In genomic region chr17:78257810-78258322, GRCh38 we compare ENCODE assay signal across 10 cellular contexts. TPM values are rescaled to one million over a fixed set of nuclear protein-coding genes. Genes with fewer than 3 reads are reported as not detected.
A peak's percentile ranks its signal among the peaks of the same experiment; 100 is the strongest.
DNase-seq lines count a peak whose midpoint lies in the region; ATAC-seq, FAIRE-seq and TF ChIP-seq lines count a peak whose summit lies in the region.
"Had no signal": no experiment of that assay in that cellular context is flagged by ENCODE, and none has a peak within 500 bp of the region (broad histone marks: within the 10 kb centered on the region; RNA-seq: fewer than 3 reads in every experiment).

No MANE protein-coding gene starts in this region.

- H3K4me3 Mint-ChIP-seq in stimulated activated naive CD8-positive, alpha-beta T cell treated with anti-CD3 and anti-CD28 coated beads, Interleukin-15, amount 100 ng/mL, for 72 hours: peak overlapping the region; percentile 60 to 88

- peak overlapping the region; percentile 22 to 93 for H3K27ac Mint-ChIP-seq in stimulated activated naive CD8-positive, alpha-beta T cell treated with anti-CD3 and anti-CD28 coated beads, Interleukin-15, amount 100 ng/mL, for 72 hours

- H3K9me3 ChIP-seq in kidney (ENCODE audit: control insufficient read depth in 1 of 2, low read length in 2 of 2) (no peaks in the 10 kb centered on the region), upper lobe of right lung (no peaks in the 10 kb centered on the region)

- no peak overlapping the region for H3K9ac ChIP-seq in kidney (ENCODE audit: low read length in 2 of 2)

- no peaks in the 10 kb centered on the region for H3K27me3 Mint-ChIP-seq in stimulated activated naive CD8-positive, alpha-beta T cell treated with anti-CD3 and anti-CD28 coated beads, Interleukin-15, amount 100 ng/mL, for 72 hours

- DNase-seq in stimulated activated naive CD8-positive, alpha-beta T cell treated with anti-CD3 and anti-CD28 coated beads, Interleukin-15, amount 100 ng/mL, for 72 hours: no peak
- DNase-seq in stimulated activated naive CD8-positive, alpha-beta T cell treated with anti-CD3 and anti-CD28 coated beads, Interleukin-15, Interleukin-2, amounts not matched to agents 100 U/mL and 50 U/mL, for 24 hours: no peak
- peak; percentile 41 to 51 for DNase-seq in activated CD4-positive, alpha-beta T cell treated with anti-CD3 and anti-CD28 coated beads, Interleukin-2, amount 50 U/mL, for 48 hours
- DNase-seq in kidney (peak; percentile 83), upper lobe of right lung (peak; percentile 71), 8988T (no peak)

- no peak for FAIRE-seq in kidney (lab: Jason Lieb, UNC)
- FAIRE-seq: islet of Langerhans had no signal

- ATAC-seq in stimulated activated naive CD8-positive, alpha-beta T cell treated with anti-CD3 and anti-CD28 coated beads, Interleukin-15, amount 100 ng/mL, for 72 hours: peak; percentile 27
- no peak for ATAC-seq in stimulated activated naive CD8-positive, alpha-beta T cell treated with anti-CD3 and anti-CD28 coated beads, Interleukin-15, Interleukin-2, amounts not matched to agents 100 U/mL and 50 U/mL, for 24 hours
- ATAC-seq in upper lobe of right lung (peak; percentile 1), GM18858 (IDR thresholded peaks at IDR 0.05; ENCODE audit: unreplicated experiment) (no peak), HG03460 (IDR thresholded peaks at IDR 0.05; ENCODE audit: unreplicated experiment) (no peak)

- no peaks in the 10 kb centered on the region for H3K36me3 ChIP-seq in kidney (ENCODE audit: control insufficient read depth in 1 of 2, insufficient read depth in 2 of 2, low read length in 2 of 2)
- no peaks in the 10 kb centered on the region for H3K36me3 ChIP-seq in upper lobe of right lung

- no peak for TF ChIP-seq CTCF in kidney (IDR thresholded peaks at IDR 0.05; ENCODE audit: borderline replicate concordance, extremely low read depth, insufficient read depth)
- TF ChIP-seq CTCF in upper lobe of right lung (IDR thresholded peaks at IDR 0.05): no peak

- intact Hi-C loops in kidney (cut with DNase I): no loop called here
- intact Hi-C loops in upper lobe of right lung (cut with DNase I): no loop called here

- H3K4me1 ChIP-seq in kidney (ENCODE audit: control insufficient read depth in 1 of 2, insufficient read depth in 1 of 2, low read depth in 1 of 2, low read length in 2 of 2): peaks cover under 1 to 6% of the 10 kb centered on the region in 2 donors
- peaks cover 34% of the 10 kb centered on the region for H3K4me1 ChIP-seq in upper lobe of right lung

- H3K4me3 ChIP-seq in kidney (ENCODE audit: low read length in 2 of 2) (no peak overlapping the region), upper lobe of right lung (no peak overlapping the region)

- no peaks in the 10 kb centered on the region for H3K27me3 ChIP-seq in upper lobe of right lung

- H3K27ac ChIP-seq in kidney (ENCODE audit: low read depth in 2 of 2, low read length in 2 of 2) (peak overlapping the region in 1 of 2 donors; percentile 34), upper lobe of right lung (peak overlapping the region; percentile 84)

- peaks cover 0 to 4% of the 10 kb centered on the region in 2 donors for H3K9me3 Mint-ChIP-seq in stimulated activated naive CD8-positive, alpha-beta T cell treated with anti-CD3 and anti-CD28 coated beads, Interleukin-15, amount 100 ng/mL, for 72 hours

- H3K4me1 Mint-ChIP-seq in stimulated activated naive CD8-positive, alpha-beta T cell treated with anti-CD3 and anti-CD28 coated beads, Interleukin-15, amount 100 ng/mL, for 72 hours: peaks cover 71% of the 10 kb centered on the region

RNA-seq across cellular contexts. Expression of gene TMEM235, which starts 26.4 kb away (rescaled TPM):
- not detected for total RNA-seq in kidney
- not detected for polyA plus RNA-seq in kidney (ENCODE audit: insufficient read depth, low read depth, low replicate concordance)
- not detected for total RNA-seq in upper lobe of right lung
- total RNA-seq: Daoy had no signal

RNA-seq across cellular contexts. Expression of gene BIRC5, which starts 43.8 kb away (rescaled TPM):
- total RNA-seq in kidney (1.7 TPM), upper lobe of right lung (1.1 TPM)
- polyA plus RNA-seq in kidney (ENCODE audit: insufficient read depth, low read depth, low replicate concordance): 0.26 TPM

Comparison
In these comparisons a context has a peak if more than half of its experiments do, and no peak if none do; other contexts are left out.
1. ATAC-seq: peak in stimulated activated naive CD8-positive, alpha-beta T cell treated with anti-CD3 and anti-CD28 coated beads, Interleukin-15, amount 100 ng/mL, for 72 hours (single experiment) and upper lobe of right lung (single experiment); none in stimulated activated naive CD8-positive, alpha-beta T cell treated with anti-CD3 and anti-CD28 coated beads, Interleukin-15, Interleukin-2, amounts not matched to agents 100 U/mL and 50 U/mL, for 24 hours (single experiment), GM18858 (single experiment) and HG03460 (single experiment).
2. DNase-seq: peak in activated CD4-positive, alpha-beta T cell treated with anti-CD3 and anti-CD28 coated beads, Interleukin-2, amount 50 U/mL, for 48 hours (2 of 2), kidney (single experiment) and upper lobe of right lung (single experiment); none in stimulated activated naive CD8-positive, alpha-beta T cell treated with anti-CD3 and anti-CD28 coated beads, Interleukin-15, amount 100 ng/mL, for 72 hours (0 of 2), stimulated activated naive CD8-positive, alpha-beta T cell treated with anti-CD3 and anti-CD28 coated beads, Interleukin-15, Interleukin-2, amounts not matched to agents 100 U/mL and 50 U/mL, for 24 hours (single experiment) and 8988T (single experiment).